33 cellular contexts compared by ENCODE assay signal in genomic region chr9:114310471-114311450, GRCh38. TPM values are rescaled to one million over a fixed set of nuclear protein-coding genes. Genes with fewer than 3 reads are reported as not detected.
DNase-seq lines count a peak whose midpoint lies in the region; ATAC-seq and TF ChIP-seq lines count a peak whose summit lies in the region.
"Had no signal": no experiment of that assay in that cellular context is flagged by ENCODE, and none has a peak within 500 bp of the region (broad histone marks: within the 10 kb centered on the region; RNA-seq: fewer than 3 reads in every experiment).

No MANE protein-coding gene starts in this region.

- no peak overlapping the region for H3K4me3 Mint-ChIP-seq in activated naive CD4-positive, alpha-beta T cell treated with anti-CD3 and anti-CD28 coated beads, Interleukin-2, amount 50 U/mL, for 24 hours
- H3K4me3 Mint-ChIP-seq: activated naive CD8-positive, alpha-beta T cell treated with anti-CD3 and anti-CD28 coated beads, Interleukin-2, amount 10 ng/mL, durations not matched to agents 7 days and 5 days; activated T-helper 17 cell treated with anti-CD3 and anti-CD28 coated beads, Interleukin-2, amount 50 U/mL, for 72 hours; nephron; T-cell had no signal

- H3K9me3 ChIP-seq in ovary (no peaks in the 10 kb centered on the region), vagina (no peaks in the 10 kb centered on the region)
- H3K9me3 ChIP-seq: BLaER1, left lung, right lobe of liver, SJCRH30, upper lobe of left lung had no signal

- peaks cover under 1% of the 10 kb centered on the region for H3K4me1 Mint-ChIP-seq in activated naive CD4-positive, alpha-beta T cell treated with anti-CD3 and anti-CD28 coated beads, Interleukin-2, amount 50 U/mL, for 24 hours
- H3K4me1 Mint-ChIP-seq: activated naive CD8-positive, alpha-beta T cell treated with anti-CD3 and anti-CD28 coated beads, Interleukin-2, amount 10 ng/mL, durations not matched to agents 7 days and 5 days; activated T-helper 17 cell treated with anti-CD3 and anti-CD28 coated beads, Interleukin-2, amount 50 U/mL, for 72 hours had no signal

- intact Hi-C loops in ovary (cut with DNase I): no loop called here
- intact Hi-C loops in vagina (cut with DNase I): no loop called here
- intact Hi-C loops in left ventricle myocardium superior (cut with micrococcal nuclease): no loop called here

- no peaks in the 10 kb centered on the region for H3K27me3 ChIP-seq in ovary
- H3K27me3 ChIP-seq in vagina: no peaks in the 10 kb centered on the region
- H3K27me3 ChIP-seq: BLaER1, hepatocyte, left lung, right lobe of liver, SJCRH30, upper lobe of left lung had no signal

- no peak overlapping the region for H3K4me3 ChIP-seq in coronary artery
- no peak overlapping the region for H3K4me3 ChIP-seq in ovary
- no peak overlapping the region for H3K4me3 ChIP-seq in vagina
- H3K4me3 ChIP-seq: BLaER1, hepatocyte, left lung, right lobe of liver, SJCRH30, upper lobe of left lung had no signal

- peak overlapping the region; percentile 51 for H3K27ac Mint-ChIP-seq in activated naive CD4-positive, alpha-beta T cell treated with anti-CD3 and anti-CD28 coated beads, Interleukin-2, amount 50 U/mL, for 24 hours
- H3K27ac Mint-ChIP-seq: activated naive CD8-positive, alpha-beta T cell treated with anti-CD3 and anti-CD28 coated beads, Interleukin-2, amount 10 ng/mL, durations not matched to agents 7 days and 5 days; activated T-helper 17 cell treated with anti-CD3 and anti-CD28 coated beads, Interleukin-2, amount 50 U/mL, for 72 hours; nephron; T-cell had no signal

- TF ChIP-seq CTCF in coronary artery (IDR thresholded peaks at IDR 0.05) (no peak), ovary (IDR thresholded peaks at IDR 0.05) (no peak), vagina (IDR thresholded peaks at IDR 0.05) (no peak)

- H3K4me1 ChIP-seq in ovary (ENCODE audit: insufficient read depth) (peaks cover 4% of the 10 kb centered on the region), vagina (peaks cover 3% of the 10 kb centered on the region)
- H3K4me1 ChIP-seq: parathyroid adenoma, SJCRH30 had no signal

- no peak overlapping the region for H3K27ac ChIP-seq in coronary artery
- H3K27ac ChIP-seq in ovary: no peak overlapping the region
- H3K27ac ChIP-seq in vagina: no peak overlapping the region
- H3K27ac ChIP-seq: BLaER1, hepatocyte, left lung, parathyroid adenoma, right lobe of liver, SJCRH30, upper lobe of left lung had no signal

- DNase-seq in activated naive CD4-positive, alpha-beta T cell treated with Interleukin-2 at 50 U/mL for 16 hours: no peak
- DNase-seq in coronary artery (ENCODE audit: low spot score) (peak; percentile 46), ovary (peak in 4 of 5 donors; percentile 7 to 31 (median 12)), vagina (ENCODE audit: extremely low spot score in 2 of 2) (peak; percentile 40 to 81), left ventricle myocardium superior (no peak), GOT3 (lab: John Stamatoyannopoulos, UW) (no peak), NCI-H2029 (lab: John Stamatoyannopoulos, UW) (no peak)
- DNase-seq: activated CD4-positive, CD25-positive, alpha-beta regulatory T cell treated with anti-CD3 and anti-CD28 coated beads, Interleukin-2, amount 50 U/mL, for 72 hours; activated naive CD8-positive, alpha-beta T cell treated with anti-CD3 and anti-CD28 coated beads, Interleukin-2, amount 10 ng/mL, durations not matched to agents 7 days and 5 days; cerebellar nuclear complex; COR-L47; DND-41; effector CD4-positive, alpha-beta T cell; erythroblast; Kasumi-1; NCI-H1694; NCI-H2171 treated with DMSO at 0.1 percent for 48 hours; NCI-H524 treated with DMSO at 0.1 percent for 48 hours; SJCRH30 had no signal

- no peaks in the 10 kb centered on the region for H3K27me3 Mint-ChIP-seq in activated naive CD4-positive, alpha-beta T cell treated with anti-CD3 and anti-CD28 coated beads, Interleukin-2, amount 50 U/mL, for 24 hours
- H3K27me3 Mint-ChIP-seq: activated T-helper 17 cell treated with anti-CD3 and anti-CD28 coated beads, Interleukin-2, amount 50 U/mL, for 72 hours had no signal

- H3K9me3 Mint-ChIP-seq in activated naive CD4-positive, alpha-beta T cell treated with anti-CD3 and anti-CD28 coated beads, Interleukin-2, amount 50 U/mL, for 24 hours: no peaks in the 10 kb centered on the region
- H3K9me3 Mint-ChIP-seq: activated naive CD8-positive, alpha-beta T cell treated with anti-CD3 and anti-CD28 coated beads, Interleukin-2, amount 10 ng/mL, durations not matched to agents 7 days and 5 days; activated T-helper 17 cell treated with anti-CD3 and anti-CD28 coated beads, Interleukin-2, amount 50 U/mL, for 72 hours; nephron; T-cell had no signal

- TF ChIP-seq POLR2A in ovary (IDR thresholded peaks at IDR 0.05): no peak
- no peak for TF ChIP-seq POLR2A in vagina (IDR thresholded peaks at IDR 0.05)

- ATAC-seq in left ventricle myocardium superior: no peak
- ATAC-seq: activated T-helper 17 cell treated with anti-CD3 and anti-CD28 coated beads, Interleukin-2, amount 50 U/mL, for 72 hours; left lung; Panc1; right lobe of liver; T-cell had no signal

- TF ChIP-seq EP300 in ovary (IDR thresholded peaks at IDR 0.05): no peak

- H3K36me3 ChIP-seq in ovary: no peaks in the 10 kb centered on the region
- H3K36me3 ChIP-seq in vagina: peaks cover 0 to 10% of the 10 kb centered on the region in 2 donors
- H3K36me3 ChIP-seq: right lobe of liver, upper lobe of left lung had no signal

- 84 to 87% (median 85%) methylated on average over 22 of the region's 22 CpGs for WGBS in ovary, 3 donors

- H3K36me3 Mint-ChIP-seq in activated naive CD4-positive, alpha-beta T cell treated with anti-CD3 and anti-CD28 coated beads, Interleukin-2, amount 50 U/mL, for 24 hours: no peaks in the 10 kb centered on the region
- H3K36me3 Mint-ChIP-seq: activated naive CD8-positive, alpha-beta T cell treated with anti-CD3 and anti-CD28 coated beads, Interleukin-2, amount 10 ng/mL, durations not matched to agents 7 days and 5 days; T-cell had no signal

RNA-seq across cellular contexts. Expression of gene ORM1, which starts 12.1 kb away (rescaled TPM):
- total RNA-seq in ovary (10 to 100 TPM in 1 of 7 donors, 1 to 10 TPM in 1, under 1 TPM in 2, not detected in 3; 0.30 to 11.9 (median 1.8) TPM), vagina (not detected), left ventricle myocardium superior (not detected)
- 1 to 10 TPM in 1 of 2 donors, not detected in 1; 2.1 TPM for polyA plus RNA-seq in ovary
- total RNA-seq: activated CD8-positive, alpha-beta memory T cell treated with anti-CD3 and anti-CD28 coated beads for 36 hours; activated naive CD8-positive, alpha-beta T cell treated with anti-CD3 and anti-CD28 coated beads, Interleukin-2, amount 10 ng/mL, durations not matched to agents 7 days and 5 days; activated T-helper 17 cell treated with anti-CD3 and anti-CD28 coated beads, Interleukin-2, amount 50 U/mL, for 72 hours; H7; SJCRH30 had no signal

RNA-seq across cellular contexts. Expression of gene ORM2, which starts 18.9 kb away (rescaled TPM):
- total RNA-seq in ovary: 1 to 10 TPM in 1 of 7 donors, under 1 TPM in 1, not detected in 5; 0.82 to 2.6 TPM
- under 1 TPM in 1 of 2 donors, not detected in 1; 0.52 TPM for polyA plus RNA-seq in ovary
- not detected for total RNA-seq in vagina
- total RNA-seq in left ventricle myocardium superior: not detected
- total RNA-seq: activated CD8-positive, alpha-beta memory T cell treated with anti-CD3 and anti-CD28 coated beads for 36 hours; activated naive CD8-positive, alpha-beta T cell treated with anti-CD3 and anti-CD28 coated beads, Interleukin-2, amount 10 ng/mL, durations not matched to agents 7 days and 5 days; activated T-helper 17 cell treated with anti-CD3 and anti-CD28 coated beads, Interleukin-2, amount 50 U/mL, for 72 hours; frontal cortex; SJCRH30 had no signal

Comparison
In these comparisons a context has a peak if more than half of its experiments do, and no peak if none do; other contexts are left out.
1. DNase-seq: peak in coronary artery (single experiment), ovary (4 of 5) and vagina (2 of 2); none in activated naive CD4-positive, alpha-beta T cell treated with Interleukin-2 at 50 U/mL for 16 hours (single experiment), left ventricle myocardium superior (single experiment), GOT3 (single experiment) and NCI-H2029 (single experiment).